In the genomic region with DNA sequence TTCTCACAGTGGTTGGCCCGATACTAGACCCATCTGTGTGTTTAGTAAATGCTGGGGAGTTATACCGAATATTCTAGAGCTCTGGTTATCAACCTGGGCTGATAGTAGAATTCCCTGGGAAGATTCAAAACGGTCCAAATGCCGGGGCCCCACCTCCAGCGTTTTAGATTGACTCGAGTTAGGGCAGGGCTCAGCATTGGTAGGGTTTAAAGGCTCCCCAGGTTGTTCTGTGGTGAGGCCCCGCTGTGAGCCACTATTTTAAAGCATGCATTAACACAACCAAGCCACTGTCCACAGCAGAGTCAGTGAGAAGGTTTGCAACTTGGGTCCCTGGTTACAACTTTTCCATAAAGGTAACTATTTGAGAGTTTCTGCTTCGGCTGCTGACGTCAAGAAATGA, we compare ENCODE assay signal across 19 cellular contexts.
DNase-seq lines count a peak whose midpoint lies in the region; ATAC-seq lines count a peak whose summit lies in the region.
"Had no signal": no experiment of that assay in that cellular context is flagged by ENCODE, and none has a peak within 500 bp of the region (broad histone marks: within the 10 kb centered on the region; RNA-seq: fewer than 3 reads in every experiment).

No MANE protein-coding gene starts in this region.

- no peaks in the 10 kb centered on the region for H3K4me1 Mint-ChIP-seq in activated naive CD4-positive, alpha-beta T cell treated with anti-CD3 and anti-CD28 coated beads, Interleukin-2, amount 10 ng/mL, durations not matched to agents 7 days and 5 days
- H3K4me1 Mint-ChIP-seq: CD4-positive, alpha-beta memory T cell had no signal

- peak; percentile 1 for DNase-seq in activated naive CD4-positive, alpha-beta T cell treated with anti-CD3 and anti-CD28 coated beads, Interleukin-2, amount 10 ng/mL, durations not matched to agents 7 days and 5 days
- DNase-seq in activated naive CD4-positive, alpha-beta T cell treated with anti-CD3 and anti-CD28 coated beads, Interleukin-2, amount 50 U/mL, for 16 hours: no peak
- DNase-seq in NT2/D1 (ENCODE audit: low read depth, low spot score): peak; percentile 11
- peak; percentile 33 for DNase-seq in islet precursor cell
- no peak for DNase-seq in GM19240 (ENCODE audit: insufficient read length, low spot score)
- DNase-seq: 8988T; ACHN; AML-193; BE2C; CD4-positive, alpha-beta memory T cell; DMS153; DND-41; GM23248; HCEC 1CT had no signal

- H3K27me3 ChIP-seq in NT2/D1 (ENCODE audit: insufficient read depth, insufficient read length): no peaks in the 10 kb centered on the region
- H3K27me3 ChIP-seq: BE2C; BLaER1 treated with 17β-estradiol and CSF1 and Interleukin-3, amounts not matched to agents 10 nM and 100 nM had no signal

- no peak overlapping the region for H3K4me3 Mint-ChIP-seq in activated naive CD4-positive, alpha-beta T cell treated with anti-CD3 and anti-CD28 coated beads, Interleukin-2, amount 10 ng/mL, durations not matched to agents 7 days and 5 days
- H3K4me3 Mint-ChIP-seq: CD4-positive, alpha-beta memory T cell had no signal

- H3K9me3 ChIP-seq in NT2/D1 (ENCODE audit: insufficient read depth, low read length): no peaks in the 10 kb centered on the region
- H3K9me3 ChIP-seq: A549; BE2C; BLaER1 treated with 17β-estradiol and CSF1 and Interleukin-3, amounts not matched to agents 10 nM and 100 nM; Caco-2 had no signal

- no peaks in the 10 kb centered on the region for H3K36me3 Mint-ChIP-seq in activated naive CD4-positive, alpha-beta T cell treated with anti-CD3 and anti-CD28 coated beads, Interleukin-2, amount 10 ng/mL, durations not matched to agents 7 days and 5 days
- H3K36me3 Mint-ChIP-seq: CD4-positive, alpha-beta memory T cell had no signal

- CTCF ChIA-PET in activated naive CD4-positive, alpha-beta T cell treated with anti-CD3 and anti-CD28 coated beads, Interleukin-2, amount 10 ng/mL, durations not matched to agents 7 days and 5 days (lab: Charles Lee): no interaction called here

- no peak overlapping the region for H3K4me3 ChIP-seq in NT2/D1 (ENCODE audit: insufficient read length, low read depth)
- H3K4me3 ChIP-seq: A549; BLaER1 treated with 17β-estradiol and CSF1 and Interleukin-3, amounts not matched to agents 10 nM and 100 nM; GM23248 had no signal

- H3K36me3 ChIP-seq in NT2/D1 (ENCODE audit: insufficient read depth, insufficient read length, low read length): peaks cover 7% of the 10 kb centered on the region
- H3K36me3 ChIP-seq: BE2C had no signal

- peaks cover 2% of the 10 kb centered on the region for H3K4me1 ChIP-seq in NT2/D1 (ENCODE audit: insufficient read depth, insufficient read length)
- H3K4me1 ChIP-seq: A549, BE2C, Caco-2 had no signal

- H3K27me3 Mint-ChIP-seq in activated naive CD4-positive, alpha-beta T cell treated with anti-CD3 and anti-CD28 coated beads, Interleukin-2, amount 10 ng/mL, durations not matched to agents 7 days and 5 days: peaks cover 17% of the 10 kb centered on the region

- no peak for ATAC-seq in HG02571 (IDR thresholded peaks at IDR 0.05; ENCODE audit: unreplicated experiment)
- ATAC-seq in HG03571 (IDR thresholded peaks at IDR 0.05; ENCODE audit: unreplicated experiment): no peak
- ATAC-seq: A549 had no signal

- no peak overlapping the region for H3K9ac ChIP-seq in NT2/D1 (ENCODE audit: insufficient read length, low read depth)
- H3K9ac ChIP-seq: BLaER1 treated with 17β-estradiol and CSF1 and Interleukin-3, amounts not matched to agents 10 nM and 100 nM; GM23248 had no signal

- no peak overlapping the region for H3K27ac Mint-ChIP-seq in activated naive CD4-positive, alpha-beta T cell treated with anti-CD3 and anti-CD28 coated beads, Interleukin-2, amount 10 ng/mL, durations not matched to agents 7 days and 5 days
- H3K27ac Mint-ChIP-seq: CD4-positive, alpha-beta memory T cell had no signal

- no peaks in the 10 kb centered on the region for H3K9me3 Mint-ChIP-seq in activated naive CD4-positive, alpha-beta T cell treated with anti-CD3 and anti-CD28 coated beads, Interleukin-2, amount 10 ng/mL, durations not matched to agents 7 days and 5 days

Comparison
In these comparisons a context has a peak if more than half of its experiments do, and no peak if none do; other contexts are left out.
1. DNase-seq: peak in activated naive CD4-positive, alpha-beta T cell treated with anti-CD3 and anti-CD28 coated beads, Interleukin-2, amount 10 ng/mL, durations not matched to agents 7 days and 5 days (single experiment), NT2/D1 (single experiment) and islet precursor cell (single experiment); none in activated naive CD4-positive, alpha-beta T cell treated with anti-CD3 and anti-CD28 coated beads, Interleukin-2, amount 50 U/mL, for 16 hours (single experiment) and GM19240 (single experiment).